In the genomic region with DNA sequence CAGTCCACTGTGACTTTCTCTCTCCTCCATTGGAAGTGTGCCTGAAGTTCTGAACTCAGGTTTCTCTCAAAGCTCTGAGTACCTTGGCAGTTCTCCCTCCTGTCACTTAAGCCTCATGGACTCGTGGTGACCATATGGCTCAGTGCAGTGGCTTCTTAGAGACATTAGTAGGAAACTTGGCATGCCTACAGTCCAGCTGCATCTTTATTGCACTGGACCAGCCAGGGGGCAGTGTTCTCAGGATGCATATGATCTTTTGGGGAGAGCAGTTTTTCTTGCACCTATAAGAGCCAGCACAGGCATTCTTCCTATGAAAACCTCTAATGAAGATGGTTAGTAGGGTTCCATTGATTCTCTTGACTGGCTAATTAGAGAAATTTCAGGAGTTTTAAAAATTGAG, we compare ENCODE assay signal across 21 cellular contexts. TPM values are rescaled to one million over a fixed set of nuclear protein-coding genes. Genes with fewer than 3 reads are reported as not detected.
DNase-seq lines count a peak whose midpoint lies in the region; ATAC-seq, FAIRE-seq and TF ChIP-seq lines count a peak whose summit lies in the region.
"Had no signal": no experiment of that assay in that cellular context is flagged by ENCODE, and none has a peak within 500 bp of the region (broad histone marks: within the 10 kb centered on the region; RNA-seq: fewer than 3 reads in every experiment).

No MANE protein-coding gene starts in this region.

- no peak overlapping the region for H2BK120ac ChIP-seq in neuronal stem cell (ENCODE audit: low read depth, low read length)

- no peak overlapping the region for H3K4me3 ChIP-seq in bronchial epithelial cell (ENCODE audit: low read depth, low read length)
- H3K4me3 ChIP-seq in neuronal stem cell (ENCODE audit: low read length in 2 of 2), result no peak overlapping the region
- H3K4me3 ChIP-seq: spleen had no signal

- no peak overlapping the region for H2AK5ac ChIP-seq in neuronal stem cell (ENCODE audit: low read depth, low read length)

- no CpG with 5 or more reads among the region's 1 CpG for WGBS in neuronal stem cell (ENCODE audit: extremely low coverage in 2 of 2, insufficient read length in 2 of 2, insufficient replicate concordance in 1 of 2), 2 donors

- no peaks in the 10 kb centered on the region for H3K27me3 ChIP-seq in bronchial epithelial cell (ENCODE audit: control insufficient read depth, insufficient read depth, low read length)
- no peaks in the 10 kb centered on the region for H3K27me3 ChIP-seq in neuronal stem cell (ENCODE audit: control insufficient read depth in 3 of 3, insufficient read depth in 3 of 3, low read depth in 1 of 3, low read length in 3 of 3)

- H2BK5ac ChIP-seq in neuronal stem cell (ENCODE audit: low read length), result no peak overlapping the region

- H2AFZ ChIP-seq in neuronal stem cell (ENCODE audit: low read length), result no peak overlapping the region

- peak; percentile 31; the same call in 1 of the 2 replicates for TF ChIP-seq CTCF in LNCAP (IDR thresholded peaks at IDR 0.05)
- peak; percentile 27 for TF ChIP-seq CTCF in bronchial epithelial cell (IDR thresholded peaks at IDR 0.05; ENCODE audit: insufficient read depth, low read length, severe bottlenecking)

- H4K8ac ChIP-seq in neuronal stem cell (ENCODE audit: low read depth, low read length), result no peak overlapping the region

- no peak overlapping the region for H3K23ac ChIP-seq in neuronal stem cell (ENCODE audit: low read depth, low read length, poor library complexity)

- H3K27ac ChIP-seq in neuronal stem cell (replicated peaks; ENCODE audit: low read length), result no peak overlapping the region
- H3K27ac ChIP-seq: spleen had no signal

- H2BK15ac ChIP-seq in neuronal stem cell (ENCODE audit: low read length), result no peak overlapping the region

- FAIRE-seq in bronchial epithelial cell (lab: Jason Lieb, UNC), result no peak
- FAIRE-seq: urothelium cell line had no signal

- no peak for ATAC-seq in HG02763 (IDR thresholded peaks at IDR 0.05; ENCODE audit: unreplicated experiment)
- ATAC-seq: activated CD4-positive, CD25-positive, alpha-beta regulatory T cell treated with anti-CD3 and anti-CD28 coated beads, Interleukin-2, amount 50 U/mL, for 24 hours; esophagus mucosa; stimulated activated naive CD8-positive, alpha-beta T cell treated with anti-CD3 and anti-CD28 coated beads, Interleukin-15, amount 100 ng/mL, for 72 hours had no signal

- no peak overlapping the region for H2BK12ac ChIP-seq in neuronal stem cell (ENCODE audit: low read length)

- DNase-seq in DMS 273 (lab: John Stamatoyannopoulos, UW; ENCODE audit: unreplicated experiment) (peak; percentile 59), DMS 273 treated with DMSO at 0.1 percent for 48 hours (lab: John Stamatoyannopoulos, UW) (no peak), bronchial epithelial cell (ENCODE audit: low read depth) (peak; percentile 2), neuronal stem cell (ENCODE audit: low spot score) (no peak)
- DNase-seq in activated effector memory CD4-positive, alpha-beta T cell treated with anti-CD3 and anti-CD28 coated beads, Interleukin-2, amount 50 U/mL, for 16 hours, result no peak
- no peak for DNase-seq in stimulated activated CD4-positive, alpha-beta T cell treated with anti-CD3 and anti-CD28 coated beads, Interleukin-4, amount 100 ng/mL, for 24 hours
- DNase-seq: 8988T; H7; KBM-7; mesenchymal stem cell; NCI-H1436 treated with DMSO at 0.1 percent for 48 hours; NCI-H226; RPMI8226; spleen; stimulated activated naive CD8-positive, alpha-beta T cell treated with anti-CD3 and anti-CD28 coated beads, Interleukin-15, amount 100 ng/mL, for 72 hours; T-helper 1 cell had no signal

- no peaks in the 10 kb centered on the region for H3K36me3 ChIP-seq in bronchial epithelial cell (ENCODE audit: control insufficient read depth, insufficient read depth, low read length)
- H3K36me3 ChIP-seq in neuronal stem cell (replicated peaks in 1 of 2; ENCODE audit: control insufficient read depth in 2 of 2, insufficient read depth in 2 of 2, low read length in 2 of 2), result no peaks in the 10 kb centered on the region
- H3K36me3 ChIP-seq: spleen had no signal

- H3K4ac ChIP-seq in neuronal stem cell (ENCODE audit: low read length), result no peak overlapping the region

- H3K9ac ChIP-seq in neuronal stem cell (ENCODE audit: low read depth, low read length, poor library complexity), result no peak overlapping the region

- H4K91ac ChIP-seq in neuronal stem cell (ENCODE audit: low read depth, low read length, poor library complexity), result no peak overlapping the region

- no peaks in the 10 kb centered on the region for H3K9me3 ChIP-seq in neuronal stem cell (replicated peaks in 1 of 2; ENCODE audit: control insufficient read depth in 2 of 2, insufficient read depth in 1 of 2, low read depth in 1 of 2, low read length in 2 of 2)
- H3K9me3 ChIP-seq: spleen had no signal

- H3K4me1 ChIP-seq in neuronal stem cell (ENCODE audit: control insufficient read depth in 2 of 2, insufficient read depth in 1 of 2, low read depth in 1 of 2, low read length in 2 of 2), result peaks cover 0 to 7% of the 10 kb centered on the region in 2 donors
- H3K4me1 ChIP-seq: spleen had no signal

- no peak overlapping the region for H3K4me2 ChIP-seq in neuronal stem cell (ENCODE audit: insufficient read depth, low read length, poor library complexity, severe bottlenecking)

- no peak overlapping the region for H3K14ac ChIP-seq in neuronal stem cell (ENCODE audit: low read length)

- H3K18ac ChIP-seq in neuronal stem cell (ENCODE audit: low read length), result peak overlapping the region; percentile 14

- H3K79me1 ChIP-seq in neuronal stem cell (ENCODE audit: low read depth, low read length), result no peaks in the 10 kb centered on the region

RNA-seq across cellular contexts. Expression of a gene that starts 47.5 kb away (rescaled TPM):
- total RNA-seq in bronchial epithelial cell, result not detected in 2 replicates
- not detected for polyA plus RNA-seq in neuronal stem cell (2013, experiment 1 of 2)
- polyA plus RNA-seq in neuronal stem cell (2013, experiment 2 of 2), result not detected
- total RNA-seq: esophagus mucosa, H7, spleen had no signal
- polyA plus RNA-seq: spleen had no signal

RNA-seq across cellular contexts. Expression of a gene that starts 55.8 kb away (rescaled TPM):
- total RNA-seq in bronchial epithelial cell, result not detected in 2 replicates
- 0.33 TPM for polyA plus RNA-seq in neuronal stem cell (2013, experiment 1 of 2)
- polyA plus RNA-seq in neuronal stem cell (2013, experiment 2 of 2), result 0.22 TPM

Comparison
In these comparisons a context has a peak if more than half of its experiments do, and no peak if none do; other contexts are left out.
1. DNase-seq: peak in DMS 273 (single experiment) and bronchial epithelial cell (single experiment); none in DMS 273 treated with DMSO at 0.1 percent for 48 hours (single experiment), neuronal stem cell (single experiment), activated effector memory CD4-positive, alpha-beta T cell treated with anti-CD3 and anti-CD28 coated beads, Interleukin-2, amount 50 U/mL, for 16 hours (single experiment) and stimulated activated CD4-positive, alpha-beta T cell treated with anti-CD3 and anti-CD28 coated beads, Interleukin-4, amount 100 ng/mL, for 24 hours (single experiment).